Comparison of ENCODE assay signal across 13 cellular contexts in the genomic region with DNA sequence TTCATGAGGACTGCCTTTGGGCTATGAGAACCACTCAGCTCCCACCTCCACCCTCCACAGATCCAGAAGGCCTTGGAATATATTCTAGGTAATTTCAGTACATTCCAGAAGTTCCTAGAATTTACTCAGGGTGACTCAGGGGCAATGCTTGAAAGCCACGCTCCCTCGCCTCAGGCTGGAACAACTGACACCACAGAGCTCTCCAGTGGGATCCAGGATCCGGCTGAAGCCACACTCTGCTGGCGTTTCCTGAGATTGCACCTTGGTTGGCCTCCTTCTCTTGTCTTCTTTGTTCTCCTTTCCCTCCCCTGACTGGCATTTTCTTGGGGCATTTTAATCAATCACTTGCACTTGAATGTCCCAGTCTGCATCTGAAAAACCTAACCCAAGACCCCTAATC.
DNase-seq lines count a peak whose midpoint lies in the region; ATAC-seq and TF ChIP-seq lines count a peak whose summit lies in the region.
"Had no signal": no experiment of that assay in that cellular context is flagged by ENCODE, and none has a peak within 500 bp of the region (broad histone marks: within the 10 kb centered on the region; RNA-seq: fewer than 3 reads in every experiment).

No MANE protein-coding gene starts in this region.

- H3K9me3 ChIP-seq in mesodermal cell (ENCODE audit: control insufficient read depth, low read length) (peaks cover 5% of the 10 kb centered on the region), heart right ventricle (peaks cover 0 to 5% (median 0%) of the 10 kb centered on the region in 11 donors)
- H3K9me3 ChIP-seq: testis had no signal

- no peak overlapping the region for H3K4me3 Mint-ChIP-seq in activated CD8-positive, alpha-beta memory T cell treated with anti-CD3 and anti-CD28 coated beads, Interleukin-2, amount 10 ng/mL, durations not matched to agents 7 days and 5 days
- H3K4me3 Mint-ChIP-seq: activated B cell treated with CpG ODN at 0.5 μM for 24 hours had no signal

- intact Hi-C loops in heart right ventricle (cut with DNase I) = no loop called here

- TF ChIP-seq CTCF in choroid plexus epithelial cell (conservative IDR thresholded peaks at IDR 0.05; ENCODE audit: low read depth, low read length) (peak; percentile 72), heart right ventricle (IDR thresholded peaks at IDR 0.05) (no peak)

- WGBS in mesodermal cell (ENCODE audit: insufficient coverage in 2 of 2), 2 experiments = 43 to 47% methylated on average over 4 of the region's 4 CpGs
- 68 to 73% methylated on average over 4 of the region's 4 CpGs for WGBS in heart right ventricle, 2 donors

- CTCF ChIA-PET in activated CD8-positive, alpha-beta memory T cell treated with anti-CD3 and anti-CD28 coated beads, Interleukin-2, amount 10 ng/mL, durations not matched to agents 7 days and 5 days (lab: Charles Lee) = interaction anchor here (0.9 to 1.8 kb wide), 2 partner anchors 12 to 20 kb away, joined by 3 to 4 read pairs; no protein-coding TSS in a partner anchor

- H3K27ac ChIP-seq in mesodermal cell (ENCODE audit: low read depth, low read length, severe bottlenecking) = peak overlapping the region; percentile 64
- H3K27ac ChIP-seq in heart right ventricle = no peak overlapping the region
- H3K27ac ChIP-seq: testis had no signal

- DNase-seq in COLO829 (ENCODE audit: low spot score) (peak; percentile 72), M059J (ENCODE audit: low read depth) (peak; percentile 97), choroid plexus epithelial cell (ENCODE audit: low read depth) (peak; percentile 86), COLO668 (lab: John Stamatoyannopoulos, UW; ENCODE audit: unreplicated experiment) (no peak), germinal center (ENCODE audit: low spot score) (no peak), heart right ventricle (no peak)
- DNase-seq in activated CD8-positive, alpha-beta memory T cell treated with anti-CD3 and anti-CD28 coated beads, Interleukin-2, amount 10 ng/mL, durations not matched to agents 7 days and 5 days = no peak
- DNase-seq: activated B cell treated with CpG ODN at 0.5 μM for 24 hours; DMS79 treated with DMSO at 0.1 percent for 48 hours; NCI-H345; stimulated activated CD4-positive, alpha-beta T cell treated with anti-CD3 and anti-CD28 coated beads, Interleukin-15, amount 100 ng/mL, for 24 hours; testis had no signal

- H3K27me3 Mint-ChIP-seq in activated CD8-positive, alpha-beta memory T cell treated with anti-CD3 and anti-CD28 coated beads, Interleukin-2, amount 10 ng/mL, durations not matched to agents 7 days and 5 days = peaks cover 28% of the 10 kb centered on the region

- ATAC-seq in heart right ventricle = no peak
- ATAC-seq in activated CD8-positive, alpha-beta memory T cell treated with anti-CD3 and anti-CD28 coated beads, Interleukin-2, amount 10 ng/mL, durations not matched to agents 7 days and 5 days = no peak

- H3K27me3 ChIP-seq in heart right ventricle = peaks cover 0 to under 1% (median 0%) of the 10 kb centered on the region in 7 donors
- H3K27me3 ChIP-seq: testis had no signal

- H3K4me1 Mint-ChIP-seq in activated CD8-positive, alpha-beta memory T cell treated with anti-CD3 and anti-CD28 coated beads, Interleukin-2, amount 10 ng/mL, durations not matched to agents 7 days and 5 days = no peaks in the 10 kb centered on the region
- H3K4me1 Mint-ChIP-seq: activated B cell treated with CpG ODN at 0.5 μM for 24 hours had no signal

- H3K4me1 ChIP-seq in mesodermal cell (ENCODE audit: control insufficient read depth, insufficient read depth, low read length, poor library complexity, severe bottlenecking) (peaks cover 17% of the 10 kb centered on the region), heart right ventricle (peaks cover 0 to 10% (median 0%) of the 10 kb centered on the region in 9 donors)
- H3K4me1 ChIP-seq: testis had no signal

- H3K9me3 Mint-ChIP-seq in activated CD8-positive, alpha-beta memory T cell treated with anti-CD3 and anti-CD28 coated beads, Interleukin-2, amount 10 ng/mL, durations not matched to agents 7 days and 5 days (ENCODE audit: low read depth) = no peaks in the 10 kb centered on the region
- H3K9me3 Mint-ChIP-seq: activated B cell treated with CpG ODN at 0.5 μM for 24 hours had no signal

- no peaks in the 10 kb centered on the region for H3K36me3 Mint-ChIP-seq in activated CD8-positive, alpha-beta memory T cell treated with anti-CD3 and anti-CD28 coated beads, Interleukin-2, amount 10 ng/mL, durations not matched to agents 7 days and 5 days

- H3K4me3 ChIP-seq in choroid plexus epithelial cell (ENCODE audit: low read depth, low read length) (no peak overlapping the region), mesodermal cell (ENCODE audit: extremely low read depth, insufficient read depth, low read length, poor library complexity, severe bottlenecking) (no peak overlapping the region), heart right ventricle (no peak overlapping the region)
- H3K4me3 ChIP-seq: testis had no signal

- H3K27ac Mint-ChIP-seq in activated CD8-positive, alpha-beta memory T cell treated with anti-CD3 and anti-CD28 coated beads, Interleukin-2, amount 10 ng/mL, durations not matched to agents 7 days and 5 days = no peak overlapping the region
- H3K27ac Mint-ChIP-seq: activated B cell treated with CpG ODN at 0.5 μM for 24 hours had no signal

- H3K36me3 ChIP-seq in mesodermal cell (ENCODE audit: control insufficient read depth, insufficient read depth, low read length) (no peaks in the 10 kb centered on the region), heart right ventricle (no peaks in the 10 kb centered on the region)

Comparison
In these comparisons a context has a peak if more than half of its experiments do, and no peak if none do; other contexts are left out.
1. DNase-seq: peak in COLO829 (single experiment), M059J (single experiment) and choroid plexus epithelial cell (single experiment); none in COLO668 (single experiment), germinal center (single experiment), heart right ventricle (0 of 2) and activated CD8-positive, alpha-beta memory T cell treated with anti-CD3 and anti-CD28 coated beads, Interleukin-2, amount 10 ng/mL, durations not matched to agents 7 days and 5 days (single experiment).